In genomic region chr11:103805688-103806009, GRCh38 we compare ENCODE assay signal across 24 cellular contexts.
DNase-seq lines count a peak whose midpoint lies in the region; ATAC-seq, FAIRE-seq and TF ChIP-seq lines count a peak whose summit lies in the region.
"Had no signal": no experiment of that assay in that cellular context is flagged by ENCODE, and none has a peak within 500 bp of the region (broad histone marks: within the 10 kb centered on the region; RNA-seq: fewer than 3 reads in every experiment).

No MANE protein-coding gene starts in this region.

- H3K36me3 ChIP-seq in PC-3 (ENCODE audit: low read depth, low read length): no peaks in the 10 kb centered on the region
- H3K36me3 ChIP-seq: sigmoid colon, SJCRH30, upper lobe of left lung had no signal

- POLR2A ChIA-PET in A549 (lab: Yijun Ruan, JAX): interaction anchor here (1.2 kb wide), 1 partner anchor 358 kb away, joined by 3 read pairs; the partner anchor contains the start of gene PDGFD
- POLR2A ChIA-PET in PC-3 (lab: Charles Lee; ENCODE audit: unreplicated experiment): no interaction called here

- no peaks in the 10 kb centered on the region for H3K9me2 ChIP-seq in PC-3 (replicated peaks; ENCODE audit: low read length)

- H2AFZ ChIP-seq in PC-3 (ENCODE audit: low read length): no peak overlapping the region

- H3K9me3 Mint-ChIP-seq in nephron: no peaks in the 10 kb centered on the region
- H3K9me3 Mint-ChIP-seq: activated T-cell treated with anti-CD3 and anti-CD28 coated beads, Interleukin-2, amount 50 U/mL, for 24 hours; CD8-positive, alpha-beta memory T cell; natural killer cell treated with Interleukin-12 subunit alpha and Interleukin-12 subunit beta and Interleukin-15 and Interleukin-18, amount 100 ng/mL, for 72 hours had no signal

- no peak overlapping the region for H3K9ac ChIP-seq in PC-3 (ENCODE audit: low read length)

- no peaks in the 10 kb centered on the region for H3K27me3 Mint-ChIP-seq in nephron (ENCODE audit: low read depth)
- H3K27me3 Mint-ChIP-seq: activated T-cell treated with anti-CD3 and anti-CD28 coated beads, Interleukin-2, amount 50 U/mL, for 24 hours; B cell had no signal

- no peak for FAIRE-seq in A549 (lab: Jason Lieb, UNC)
- FAIRE-seq: HTR-8/SVneo had no signal

- TF ChIP-seq EP300 in A549 (IDR thresholded peaks at IDR 0.05): no peak

- H3K79me2 ChIP-seq in PC-3 (ENCODE audit: low read length): no peaks in the 10 kb centered on the region

- CTCF ChIA-PET in A549 (lab: Yijun Ruan, JAX): no interaction called here
- CTCF ChIA-PET in PC-3 (lab: Charles Lee): no interaction called here

- peaks cover 29% of the 10 kb centered on the region for H3K4me1 ChIP-seq in A549
- H3K4me1 ChIP-seq in PC-3 (ENCODE audit: insufficient read depth, low read length): 0 out of 2 replicates have a peak, but pooled peaks cover 3% of the 10 kb centered on the region
- H3K4me1 ChIP-seq: SJCRH30 had no signal

- H3K4me3 ChIP-seq in A549 (peak overlapping the region; percentile 28; the same call in 2 of the 3 replicates), PC-3 (ENCODE audit: low read length) (no peak overlapping the region), epithelial cell of proximal tubule (ENCODE audit: low read depth, low read length) (peak overlapping the region; percentile 9)
- H3K4me3 ChIP-seq: sigmoid colon, SJCRH30, upper lobe of left lung had no signal

- H3K27ac ChIP-seq in A549 (peak overlapping the region; percentile 66 to 74), PC-3 (ENCODE audit: low read length) (no peak overlapping the region)
- H3K27ac ChIP-seq: SJCRH30, upper lobe of left lung had no signal

- H3K4me3 Mint-ChIP-seq in nephron: no peak overlapping the region
- H3K4me3 Mint-ChIP-seq: activated T-cell treated with anti-CD3 and anti-CD28 coated beads, Interleukin-2, amount 50 U/mL, for 24 hours; B cell; CD8-positive, alpha-beta memory T cell; natural killer cell treated with Interleukin-12 subunit alpha and Interleukin-12 subunit beta and Interleukin-15 and Interleukin-18, amount 100 ng/mL, for 72 hours had no signal

- no peaks in the 10 kb centered on the region for H3K9me3 ChIP-seq in A549
- no peaks in the 10 kb centered on the region for H3K9me3 ChIP-seq in PC-3 (ENCODE audit: low read length)
- H3K9me3 ChIP-seq: sigmoid colon, SJCRH30, upper lobe of left lung had no signal

- TF ChIP-seq RAD21 in A549 (conservative IDR thresholded peaks at IDR 0.05 in 1 of 2, IDR thresholded peaks at IDR 0.05 in 1 of 2): 0 out of 5 replicates have a peak, but pooled peaks of 1 of the 2 experiments have one; percentile 2

- peak overlapping the region; percentile 44 to 78 (median 76) for H3K27ac Mint-ChIP-seq in nephron
- H3K27ac Mint-ChIP-seq: activated T-cell treated with anti-CD3 and anti-CD28 coated beads, Interleukin-2, amount 50 U/mL, for 24 hours; B cell; CD8-positive, alpha-beta memory T cell; natural killer cell treated with Interleukin-12 subunit alpha and Interleukin-12 subunit beta and Interleukin-15 and Interleukin-18, amount 100 ng/mL, for 72 hours had no signal

- no TSS peak for BruUV-seq in PC-3 (replicated peaks; lab: Mats Ljungman, UMichigan)

- DNase-seq in A549 (ENCODE audit: low read depth in 1 of 2, low spot score in 1 of 2): peak in 1 of 2 experiments; percentile 20
- no peak for DNase-seq in PC-3
- peak; percentile 87 for DNase-seq in epithelial cell of proximal tubule (ENCODE audit: low read depth)
- DNase-seq in UCSD-AML1 (lab: John Stamatoyannopoulos, UW; ENCODE audit: unreplicated experiment): no peak
- DNase-seq: activated gamma-delta T cell treated with Interleukin-2 at 50 U/mL for 16 hours; activated T-cell treated with anti-CD3 and anti-CD28 coated beads, Interleukin-2, amount 50 U/mL, for 24 hours; CD8-positive, alpha-beta memory T cell; cortex of kidney; GDM1; midbrain; MV-4-11; NCI-H1694; NCI-H2171; NCI-H526 treated with DMSO at 0.1 percent for 48 hours; sigmoid colon; SJCRH30; upper lobe of left lung had no signal

- TF ChIP-seq CTCF in A549 (IDR thresholded peaks at IDR 0.05) (no peak), PC-3 (conservative IDR thresholded peaks at IDR 0.05; ENCODE audit: low read depth, low read length) (no peak), epithelial cell of proximal tubule (conservative IDR thresholded peaks at IDR 0.05; ENCODE audit: low read depth, low read length) (no peak), nephron (IDR thresholded peaks at IDR 0.05; ENCODE audit: unreplicated experiment in 3 of 3) (no peak)

- intact Hi-C loops in PC-3 (cut with micrococcal nuclease): no loop called here

- TF ChIP-seq POLR2A in A549 (IDR thresholded peaks at IDR 0.05; ENCODE audit: low read length): no peak

- H3K4me2 ChIP-seq in A549: peak overlapping the region; percentile 84
- H3K4me2 ChIP-seq in PC-3 (ENCODE audit: low read length): peak overlapping the region; percentile 27

- peaks cover 14% of the 10 kb centered on the region for H3K4me1 Mint-ChIP-seq in nephron
- H3K4me1 Mint-ChIP-seq: B cell; CD8-positive, alpha-beta memory T cell had no signal

- peaks cover 12% of the 10 kb centered on the region; the same call in 1 of the 2 replicates for H3K27me3 ChIP-seq in PC-3 (ENCODE audit: low read length)
- H3K27me3 ChIP-seq: sigmoid colon, SJCRH30, upper lobe of left lung had no signal

- no peaks in the 10 kb centered on the region for H3F3A ChIP-seq in PC-3 (ENCODE audit: low read length, unreplicated experiment)

- H4K20me1 ChIP-seq in PC-3 (ENCODE audit: low read length): no peaks in the 10 kb centered on the region

- no peaks in the 10 kb centered on the region for H3K36me3 Mint-ChIP-seq in nephron (ENCODE audit: low read depth)
- H3K36me3 Mint-ChIP-seq: CD8-positive, alpha-beta memory T cell; natural killer cell treated with Interleukin-12 subunit alpha and Interleukin-12 subunit beta and Interleukin-15 and Interleukin-18, amount 100 ng/mL, for 72 hours had no signal

- ATAC-seq in A549 (peak in 1 of 2 experiments; percentile 77; a peak in 3 of 6 replicates), PC-3 (peak; percentile 20; the same call in 1 of the 2 replicates), GM18861 (IDR thresholded peaks at IDR 0.05; ENCODE audit: unreplicated experiment) (no peak), HG02973 (IDR thresholded peaks at IDR 0.05; ENCODE audit: unreplicated experiment) (no peak), HG03432 (IDR thresholded peaks at IDR 0.05; ENCODE audit: unreplicated experiment) (no peak)
- ATAC-seq: natural killer cell treated with Interleukin-12 subunit alpha and Interleukin-12 subunit beta and Interleukin-15 and Interleukin-18, amount 100 ng/mL, for 72 hours had no signal

TF ChIP-seq in A549, 52 proteins besides CTCF, POLR2A, EP300 and RAD21:
- 0 out of 2 replicates have a peak, but pooled peaks have one; percentile 19 for TF ChIP-seq MAX (IDR thresholded peaks at IDR 0.05)
- no peak for TF ChIP-seq JUN (IDR thresholded peaks at IDR 0.05)
- TF ChIP-seq GATA3 (IDR thresholded peaks at IDR 0.05; ENCODE audit: borderline replicate concordance): peak; percentile 49; the same call in 1 of the 2 replicates
- no peak for TF ChIP-seq KDM1A (IDR thresholded peaks at IDR 0.05; ENCODE audit: low read depth)
- TF ChIP-seq FOSL2 (IDR thresholded peaks at IDR 0.05): no peak
- no peak for TF ChIP-seq FOSL2 (CRISPR knock-in tag; IDR thresholded peaks at IDR 0.05)
TF ChIP-seq in A549: peak in this region for 2.
